1 cellular context compared by ENCODE assay signal in the genomic region with DNA sequence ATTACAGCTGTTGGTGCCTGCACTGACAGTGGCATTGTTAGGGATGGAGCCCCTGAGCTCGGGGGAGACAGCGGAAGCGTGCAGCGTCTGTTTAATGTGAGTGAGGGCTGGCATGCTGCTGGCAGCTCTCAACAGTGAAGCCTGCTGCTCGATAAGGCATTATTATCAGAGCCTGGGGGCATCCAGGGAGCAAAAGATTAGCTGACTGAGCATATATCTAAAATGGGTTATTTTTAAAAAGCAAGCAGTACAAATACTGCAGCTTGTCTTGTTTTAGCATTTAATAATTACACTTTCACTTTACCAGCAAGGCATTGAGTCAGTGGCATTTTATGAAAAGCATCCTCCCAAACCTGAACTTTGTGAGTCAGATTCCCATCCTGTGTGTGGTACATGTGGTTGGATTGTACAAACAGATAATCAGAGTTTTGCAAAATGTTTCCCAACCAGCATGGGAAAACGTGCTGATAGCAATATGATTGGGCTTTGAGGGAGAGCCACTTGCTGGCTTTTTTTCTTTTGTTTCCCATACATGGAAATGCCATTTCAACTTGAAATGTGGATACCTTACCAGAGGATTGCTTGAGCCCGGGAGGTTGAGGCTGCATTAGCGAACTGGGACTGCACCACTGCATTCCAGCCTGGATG.
TF ChIP-seq lines count a peak whose summit lies in the region.

No MANE protein-coding gene starts in this region.

TF ChIP-seq in neural cell, 6 proteins besides CTCF, POLR2A, EP300 and RAD21 (continued from another document):
- TF ChIP-seq, protein P1, sequence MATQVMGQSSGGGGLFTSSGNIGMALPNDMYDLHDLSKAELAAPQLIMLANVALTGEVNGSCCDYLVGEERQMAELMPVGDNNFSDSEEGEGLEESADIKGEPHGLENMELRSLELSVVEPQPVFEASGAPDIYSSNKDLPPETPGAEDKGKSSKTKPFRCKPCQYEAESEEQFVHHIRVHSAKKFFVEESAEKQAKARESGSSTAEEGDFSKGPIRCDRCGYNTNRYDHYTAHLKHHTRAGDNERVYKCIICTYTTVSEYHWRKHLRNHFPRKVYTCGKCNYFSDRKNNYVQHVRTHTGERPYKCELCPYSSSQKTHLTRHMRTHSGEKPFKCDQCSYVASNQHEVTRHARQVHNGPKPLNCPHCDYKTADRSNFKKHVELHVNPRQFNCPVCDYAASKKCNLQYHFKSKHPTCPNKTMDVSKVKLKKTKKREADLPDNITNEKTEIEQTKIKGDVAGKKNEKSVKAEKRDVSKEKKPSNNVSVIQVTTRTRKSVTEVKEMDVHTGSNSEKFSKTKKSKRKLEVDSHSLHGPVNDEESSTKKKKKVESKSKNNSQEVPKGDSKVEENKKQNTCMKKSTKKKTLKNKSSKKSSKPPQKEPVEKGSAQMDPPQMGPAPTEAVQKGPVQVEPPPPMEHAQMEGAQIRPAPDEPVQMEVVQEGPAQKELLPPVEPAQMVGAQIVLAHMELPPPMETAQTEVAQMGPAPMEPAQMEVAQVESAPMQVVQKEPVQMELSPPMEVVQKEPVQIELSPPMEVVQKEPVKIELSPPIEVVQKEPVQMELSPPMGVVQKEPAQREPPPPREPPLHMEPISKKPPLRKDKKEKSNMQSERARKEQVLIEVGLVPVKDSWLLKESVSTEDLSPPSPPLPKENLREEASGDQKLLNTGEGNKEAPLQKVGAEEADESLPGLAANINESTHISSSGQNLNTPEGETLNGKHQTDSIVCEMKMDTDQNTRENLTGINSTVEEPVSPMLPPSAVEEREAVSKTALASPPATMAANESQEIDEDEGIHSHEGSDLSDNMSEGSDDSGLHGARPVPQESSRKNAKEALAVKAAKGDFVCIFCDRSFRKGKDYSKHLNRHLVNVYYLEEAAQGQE (IDR thresholded peaks at IDR 0.05; ENCODE audit: borderline replicate concordance): peak; percentile 18
